In genomic region chr22:31489632-31490495, GRCh38 we compare ENCODE assay signal across 1 cellular context.
TF ChIP-seq lines count a peak whose summit lies in the region.

Gene EIF4ENIF1, minus strand, starts transcription at chr22:31489842. Its CDS starts 1,124 bp downstream, at chr22:31488718.

TF ChIP-seq in WTC11, 78 proteins besides CTCF, POLR2A, EP300 and RAD21 (continued from another document):
- no peak; the same call in 1 of the 2 replicates for TF ChIP-seq E2F5 (CRISPR knock-in tag; IDR thresholded peaks at IDR 0.05)
- TF ChIP-seq ATF3 (CRISPR knock-in tag; conservative IDR thresholded peaks at IDR 0.05) = no peak
- no peak for TF ChIP-seq GTF2I (CRISPR knock-in tag; conservative IDR thresholded peaks at IDR 0.05)
- TF ChIP-seq ESRRA (CRISPR knock-in tag; IDR thresholded peaks at IDR 0.05; ENCODE audit: borderline replicate concordance) = no peak; the same call in 1 of the 2 replicates
- TF ChIP-seq CREB1 (CRISPR knock-in tag; IDR thresholded peaks at IDR 0.05) = no peak
- TF ChIP-seq NR1H2 (CRISPR knock-in tag; IDR thresholded peaks at IDR 0.05) = no peak
- no peak for TF ChIP-seq IRF1 (CRISPR knock-in tag; IDR thresholded peaks at IDR 0.05)
- TF ChIP-seq NFE2L1 (CRISPR knock-in tag; IDR thresholded peaks at IDR 0.05) = 0 out of 2 replicates have a peak, but pooled peaks have one; percentile 34
- TF ChIP-seq CBFB (CRISPR knock-in tag; IDR thresholded peaks at IDR 0.05; ENCODE audit: low read depth) = no peak
- TF ChIP-seq CREM (CRISPR knock-in tag; IDR thresholded peaks at IDR 0.05) = no peak; the same call in 1 of the 2 replicates
- TF ChIP-seq, protein P1, sequence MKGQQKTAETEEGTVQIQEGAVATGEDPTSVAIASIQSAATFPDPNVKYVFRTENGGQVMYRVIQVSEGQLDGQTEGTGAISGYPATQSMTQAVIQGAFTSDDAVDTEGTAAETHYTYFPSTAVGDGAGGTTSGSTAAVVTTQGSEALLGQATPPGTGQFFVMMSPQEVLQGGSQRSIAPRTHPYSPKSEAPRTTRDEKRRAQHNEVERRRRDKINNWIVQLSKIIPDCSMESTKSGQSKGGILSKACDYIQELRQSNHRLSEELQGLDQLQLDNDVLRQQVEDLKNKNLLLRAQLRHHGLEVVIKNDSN (CRISPR knock-in tag; IDR thresholded peaks at IDR 0.05) = no peak
- TF ChIP-seq, protein P2, sequence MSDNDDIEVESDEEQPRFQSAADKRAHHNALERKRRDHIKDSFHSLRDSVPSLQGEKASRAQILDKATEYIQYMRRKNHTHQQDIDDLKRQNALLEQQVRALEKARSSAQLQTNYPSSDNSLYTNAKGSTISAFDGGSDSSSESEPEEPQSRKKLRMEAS (CRISPR knock-in tag; IDR thresholded peaks at IDR 0.05) = peak; percentile 45; the same call in 1 of the 2 replicates
- TF ChIP-seq OVOL2 (CRISPR knock-in tag; IDR thresholded peaks at IDR 0.05; ENCODE audit: borderline replicate concordance) = no peak
- peak; percentile 80 for TF ChIP-seq E2F4 (CRISPR knock-in tag; IDR thresholded peaks at IDR 0.05; ENCODE audit: borderline replicate concordance, low read depth)
- no peak for TF ChIP-seq PRRX2 (CRISPR knock-in tag; IDR thresholded peaks at IDR 0.05)
TF ChIP-seq in WTC11: peak in this region for 20.
